In the genomic region with DNA sequence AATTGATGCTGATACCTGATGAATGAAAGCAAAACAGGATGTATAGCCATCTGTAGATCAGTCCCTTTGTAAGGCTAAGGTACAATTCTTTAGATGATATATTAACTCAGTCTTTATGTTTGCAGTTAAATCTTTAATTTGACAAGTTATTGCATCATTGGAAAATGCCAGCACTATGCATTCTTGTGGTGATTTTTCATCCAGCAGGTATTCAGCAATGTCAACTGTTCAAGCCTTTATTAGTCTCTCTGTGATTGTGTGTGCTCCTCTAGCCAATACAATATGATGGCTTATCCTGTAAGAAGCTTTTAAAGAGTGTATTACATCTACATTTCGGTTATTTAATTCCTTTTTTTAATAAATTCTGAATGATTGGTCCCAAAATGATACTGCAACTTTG, we compare ENCODE assay signal across 17 cellular contexts. TPM values are rescaled to one million over a fixed set of nuclear protein-coding genes. Genes with fewer than 3 reads are reported as not detected.
DNase-seq lines count a peak whose midpoint lies in the region; ATAC-seq and TF ChIP-seq lines count a peak whose summit lies in the region.
"Had no signal": no experiment of that assay in that cellular context is flagged by ENCODE, and none has a peak within 500 bp of the region (broad histone marks: within the 10 kb centered on the region; RNA-seq: fewer than 3 reads in every experiment).

No MANE protein-coding gene starts in this region.

- ATAC-seq in naive thymus-derived CD4-positive, alpha-beta T cell = no peak
- ATAC-seq in GM19395 (IDR thresholded peaks at IDR 0.05; ENCODE audit: unreplicated experiment) = no peak
- ATAC-seq: left ventricle myocardium superior had no signal

- H3K4me1 ChIP-seq in naive thymus-derived CD4-positive, alpha-beta T cell (ENCODE audit: control insufficient read depth in 2 of 2, insufficient read depth in 2 of 2, low read length in 2 of 2) = no peaks in the 10 kb centered on the region
- H3K4me1 ChIP-seq: Peyer's patch had no signal

- H3K9me3 ChIP-seq in naive thymus-derived CD4-positive, alpha-beta T cell (ENCODE audit: control insufficient read depth in 2 of 3, low read length in 3 of 3) = no peaks in the 10 kb centered on the region
- H3K9me3 ChIP-seq: Peyer's patch had no signal

- no peaks in the 10 kb centered on the region for H3K36me3 ChIP-seq in naive thymus-derived CD4-positive, alpha-beta T cell (ENCODE audit: control insufficient read depth in 2 of 3, insufficient read depth in 3 of 3, low read length in 3 of 3)
- H3K36me3 ChIP-seq: Peyer's patch had no signal

- DNase-seq in AG08396 (ENCODE audit: low spot score) = peak; percentile 20
- DNase-seq in HFFc6 = peak; percentile 63
- peak; percentile 26 for DNase-seq in astrocyte of the hippocampus (ENCODE audit: low read depth, low spot score)
- peak; percentile 48 to 82 for DNase-seq in foreskin fibroblast
- no peak for DNase-seq in SKM-1 treated with dmso at 0.1 percent for 144 hours (lab: John Stamatoyannopoulos, UW; ENCODE audit: unreplicated experiment)
- DNase-seq in naive thymus-derived CD4-positive, alpha-beta T cell = no peak
- DNase-seq in NCI-H2107 treated with DMSO at 0.1 percent for 48 hours (lab: John Stamatoyannopoulos, UW; ENCODE audit: unreplicated experiment) = no peak
- DNase-seq: activated CD4-positive, alpha-beta memory T cell treated with anti-CD3 and anti-CD28 coated beads for 36 hours; activated T-cell treated with anti-CD3 and anti-CD28 coated beads, Interleukin-2, amount 50 U/mL, for 1 hour; COR-L47; left ventricle myocardium superior; NCI-H1105; Peyer's patch; T-helper 1 cell had no signal

- H3K27me3 ChIP-seq in naive thymus-derived CD4-positive, alpha-beta T cell (ENCODE audit: control insufficient read depth in 2 of 2, insufficient read depth in 2 of 2, low read length in 2 of 2) = no peaks in the 10 kb centered on the region
- H3K27me3 ChIP-seq: Peyer's patch had no signal

- H3K4me3 ChIP-seq in foreskin fibroblast (ENCODE audit: low read depth in 1 of 2, low read length in 2 of 2) = no peak overlapping the region
- no peak overlapping the region for H3K4me3 ChIP-seq in naive thymus-derived CD4-positive, alpha-beta T cell (ENCODE audit: low read length)
- H3K4me3 ChIP-seq: Peyer's patch had no signal

- no peak overlapping the region for H3K27ac Mint-ChIP-seq in HFFc6
- no peak overlapping the region for H3K27ac Mint-ChIP-seq in naive thymus-derived CD4-positive, alpha-beta T cell
- H3K27ac Mint-ChIP-seq: activated CD4-positive, alpha-beta memory T cell treated with anti-CD3 and anti-CD28 coated beads for 36 hours; activated naive CD4-positive, alpha-beta T cell treated with anti-CD3 and anti-CD28 coated beads, Interleukin-2, amount 50 U/mL, for 24 hours had no signal

- peaks cover 12% of the 10 kb centered on the region for H3K4me1 Mint-ChIP-seq in HFFc6 (ENCODE audit: low read depth)
- peaks cover 0 to 6% (median 0%) of the 10 kb centered on the region in 7 donors for H3K4me1 Mint-ChIP-seq in naive thymus-derived CD4-positive, alpha-beta T cell
- H3K4me1 Mint-ChIP-seq: activated naive CD4-positive, alpha-beta T cell treated with anti-CD3 and anti-CD28 coated beads, Interleukin-2, amount 50 U/mL, for 24 hours had no signal

- peaks cover 7% of the 10 kb centered on the region for H3K27me3 Mint-ChIP-seq in HFFc6 (ENCODE audit: insufficient read depth)
- H3K27me3 Mint-ChIP-seq in naive thymus-derived CD4-positive, alpha-beta T cell = peaks cover 0 to 20% (median 6%) of the 10 kb centered on the region in 5 donors

- intact Hi-C loops in naive thymus-derived CD4-positive, alpha-beta T cell (cut with micrococcal nuclease) = no loop called here

- H3K9me3 Mint-ChIP-seq in HFFc6 = no peaks in the 10 kb centered on the region
- no peaks in the 10 kb centered on the region for H3K9me3 Mint-ChIP-seq in naive thymus-derived CD4-positive, alpha-beta T cell
- H3K9me3 Mint-ChIP-seq: activated CD4-positive, alpha-beta memory T cell treated with anti-CD3 and anti-CD28 coated beads for 36 hours; activated naive CD4-positive, alpha-beta T cell treated with anti-CD3 and anti-CD28 coated beads, Interleukin-2, amount 50 U/mL, for 24 hours had no signal

- H3K4me3 Mint-ChIP-seq in HFFc6 = no peak overlapping the region
- H3K4me3 Mint-ChIP-seq in naive thymus-derived CD4-positive, alpha-beta T cell = no peak overlapping the region
- H3K4me3 Mint-ChIP-seq: activated CD4-positive, alpha-beta memory T cell treated with anti-CD3 and anti-CD28 coated beads for 36 hours; activated naive CD4-positive, alpha-beta T cell treated with anti-CD3 and anti-CD28 coated beads, Interleukin-2, amount 50 U/mL, for 24 hours had no signal

- POLR2A ChIA-PET in naive thymus-derived CD4-positive, alpha-beta T cell (lab: Charles Lee) = no interaction called here

- H3K36me3 Mint-ChIP-seq in HFFc6 (ENCODE audit: low read depth) = no peaks in the 10 kb centered on the region
- H3K36me3 Mint-ChIP-seq in naive thymus-derived CD4-positive, alpha-beta T cell = peaks cover 0 to 4% (median under 1%) of the 10 kb centered on the region in 5 donors
- H3K36me3 Mint-ChIP-seq: activated CD4-positive, alpha-beta memory T cell treated with anti-CD3 and anti-CD28 coated beads for 36 hours; activated naive CD4-positive, alpha-beta T cell treated with anti-CD3 and anti-CD28 coated beads, Interleukin-2, amount 50 U/mL, for 24 hours had no signal

- CTCF ChIA-PET in naive thymus-derived CD4-positive, alpha-beta T cell (lab: Charles Lee) = interaction anchor here (1.1 to 1.6 kb wide), 2 partner anchors 20 to 68 kb away, joined by 3 to 4 read pairs; a partner anchor contains a TSS

- no peak overlapping the region for H3K27ac ChIP-seq in naive thymus-derived CD4-positive, alpha-beta T cell (ENCODE audit: low read depth, low read length)
- H3K27ac ChIP-seq: Peyer's patch had no signal

- TF ChIP-seq CTCF in HFFc6 (IDR thresholded peaks at IDR 0.05) (no peak), foreskin fibroblast (IDR thresholded peaks at IDR 0.05; ENCODE audit: low read depth, low read length) (no peak)

RNA-seq across cellular contexts. Expression of a gene that starts 34.3 kb away (rescaled TPM):
- total RNA-seq in HFFc6 (2021; fragmentation: NEBNext Ultra II Directional; extraction: Animal tissue kit (Norgen Biotek cat#: 25700)) = not detected
- 10 to 100 TPM in 2 of 5 experiments, 1 to 10 TPM in 3; 7.8 to 82.5 (median 9.1) TPM for total RNA-seq in naive thymus-derived CD4-positive, alpha-beta T cell
- 10 to 100 TPM in 1 of 2 donors, 1 to 10 TPM in 1; 8.2 to 11.9 TPM for polyA plus RNA-seq in naive thymus-derived CD4-positive, alpha-beta T cell
- total RNA-seq: osteocyte had no signal

RNA-seq across cellular contexts. Expression of a gene that starts 46.4 kb away (rescaled TPM):
- total RNA-seq in HFFc6 (2021; fragmentation: NEBNext Ultra II Directional; extraction: Animal tissue kit (Norgen Biotek cat#: 25700)) = 1 to 10 TPM; 2.0 to 3.1 (median 2.2) TPM
- 100 to 1,000 TPM in 1 of 5 experiments, 10 to 100 TPM in 4; 12.5 to 120 (median 29.6) TPM for total RNA-seq in naive thymus-derived CD4-positive, alpha-beta T cell
- 10 to 100 TPM; 19.3 to 25.6 TPM for polyA plus RNA-seq in naive thymus-derived CD4-positive, alpha-beta T cell

RNA-seq across cellular contexts. Expression of a gene that starts 52.5 kb away (rescaled TPM):
- total RNA-seq in HFFc6 (2021; fragmentation: NEBNext Ultra II Directional; extraction: Animal tissue kit (Norgen Biotek cat#: 25700)) = 10 to 100 TPM in 4 of 6 experiments, 1 to 10 TPM in 2; 4.9 to 23.9 (median 20.9) TPM
- total RNA-seq in naive thymus-derived CD4-positive, alpha-beta T cell = 100 to 1,000 TPM in 2 of 5 experiments, 10 to 100 TPM in 3; 70.3 to 452 (median 90.5) TPM
- polyA plus RNA-seq in naive thymus-derived CD4-positive, alpha-beta T cell = 100 to 1,000 TPM; 385 to 389 TPM

RNA-seq across cellular contexts. Expression of a gene that starts 53.0 kb away (rescaled TPM):
- total RNA-seq in HFFc6 (2021; fragmentation: NEBNext Ultra II Directional; extraction: Animal tissue kit (Norgen Biotek cat#: 25700)) = 10 to 100 TPM; 29.9 to 42.6 (median 37.8) TPM
- total RNA-seq in naive thymus-derived CD4-positive, alpha-beta T cell = 100 to 1,000 TPM in 3 of 5 experiments, 10 to 100 TPM in 2; 92.1 to 500 (median 103) TPM
- polyA plus RNA-seq in naive thymus-derived CD4-positive, alpha-beta T cell = 100 to 1,000 TPM; 162 to 274 TPM

Comparison
In these comparisons a context has a peak if more than half of its experiments do, and no peak if none do; other contexts are left out.
1. DNase-seq: peak in AG08396 (single experiment), HFFc6 (single experiment), astrocyte of the hippocampus (single experiment) and foreskin fibroblast (2 of 2); none in SKM-1 treated with dmso at 0.1 percent for 144 hours (single experiment), naive thymus-derived CD4-positive, alpha-beta T cell (0 of 9) and NCI-H2107 treated with DMSO at 0.1 percent for 48 hours (single experiment).
2. RNA of a gene that starts 34.3 kb away (total RNA-seq): 7.8 to 82.5 TPM in naive thymus-derived CD4-positive, alpha-beta T cell; not detected in HFFc6; every median in the first group is over 4 times any median in the second.